19 cellular contexts compared by ENCODE assay signal in genomic region chr1:35603468-35603867, GRCh38. TPM values are rescaled to one million over a fixed set of nuclear protein-coding genes. Genes with fewer than 3 reads are reported as not detected.
DNase-seq lines count a peak whose midpoint lies in the region; ATAC-seq and TF ChIP-seq lines count a peak whose summit lies in the region.
"Had no signal": no experiment of that assay in that cellular context is flagged by ENCODE, and none has a peak within 500 bp of the region (broad histone marks: within the 10 kb centered on the region; RNA-seq: fewer than 3 reads in every experiment).

No MANE protein-coding gene starts in this region.

- POLR2A ChIA-PET in CD4-positive, alpha-beta T cell (lab: Charles Lee), result no interaction called here

- CTCF ChIA-PET in CD4-positive, alpha-beta T cell (lab: Charles Lee), result no interaction called here

- no peak for ATAC-seq in CD4-positive, alpha-beta T cell (ENCODE audit: poor library complexity)
- ATAC-seq in foreskin keratinocyte, result no peak
- ATAC-seq in HG02938 (IDR thresholded peaks at IDR 0.05; ENCODE audit: unreplicated experiment), result no peak
- ATAC-seq: Right ventricle myocardium inferior had no signal

- no peak overlapping the region for H3K27ac ChIP-seq in CD4-positive, alpha-beta T cell (ENCODE audit: low read depth, low read length)
- H3K27ac ChIP-seq in caudate nucleus (ENCODE audit: low read depth, low read length), result peak overlapping the region; percentile 54
- no peak overlapping the region for H3K27ac ChIP-seq in foreskin keratinocyte

- no peaks in the 10 kb centered on the region for H3K9me3 ChIP-seq in CD4-positive, alpha-beta T cell (ENCODE audit: control insufficient read depth, low read length)

- no peaks in the 10 kb centered on the region for H3K9me3 Mint-ChIP-seq in CD4-positive, alpha-beta T cell
- H3K9me3 Mint-ChIP-seq: CD14-positive monocyte had no signal

- H3K27ac Mint-ChIP-seq in CD4-positive, alpha-beta T cell, result no peak overlapping the region

- H3K4me1 ChIP-seq in foreskin keratinocyte, result no peaks in the 10 kb centered on the region

- intact Hi-C loops in CD4-positive, alpha-beta T cell (cut with DNase I, micrococcal nuclease), result no loop called here

- peaks cover 6% of the 10 kb centered on the region for H3K4me1 Mint-ChIP-seq in CD4-positive, alpha-beta T cell (ENCODE audit: low read depth)
- H3K4me1 Mint-ChIP-seq: CD14-positive monocyte had no signal

- DNase-seq in CD4-positive, alpha-beta T cell, result no peak
- DNase-seq in caudate nucleus (lab: John Stamatoyannopoulos, UW) (peak in 3 of 61 donors; percentile 8 to 16 (median 15)), globus pallidus (ENCODE audit: low spot score) (peak; percentile 77), putamen (ENCODE audit: low spot score) (peak; percentile 46), foreskin keratinocyte (no peak), NCI-H2081 treated with DMSO at 0.1 percent for 48 hours (lab: John Stamatoyannopoulos, UW) (no peak), D341Med (ENCODE audit: low spot score) (no peak)
- DNase-seq: Calu3, DND-41, GDM1, KG1, NCI-H1092, NCI-H2107, NCI-H345, NCI-H526 treated with DMSO at 0.1 percent for 48 hours had no signal

- no peaks in the 10 kb centered on the region for H3K27me3 ChIP-seq in CD4-positive, alpha-beta T cell (ENCODE audit: control insufficient read depth, insufficient read depth, low read length)
- H3K27me3 ChIP-seq in foreskin keratinocyte, result no peaks in the 10 kb centered on the region

- no peak for TF ChIP-seq CTCF in CD4-positive, alpha-beta T cell (IDR thresholded peaks at IDR 0.05)
- TF ChIP-seq CTCF in foreskin keratinocyte (conservative IDR thresholded peaks at IDR 0.05), result no peak

- no peaks in the 10 kb centered on the region for H3K27me3 Mint-ChIP-seq in CD4-positive, alpha-beta T cell

- H3K36me3 Mint-ChIP-seq in CD4-positive, alpha-beta T cell (ENCODE audit: low read depth), result peaks cover 89% of the 10 kb centered on the region

- peak overlapping the region; percentile 4 for H3K4me3 Mint-ChIP-seq in CD4-positive, alpha-beta T cell
- H3K4me3 Mint-ChIP-seq: CD14-positive monocyte had no signal

RNA-seq across cellular contexts. Expression of gene TFAP2E, which starts 30.4 kb away (rescaled TPM):
- 1 to 10 TPM; 3.0 to 3.8 TPM for total RNA-seq in CD4-positive, alpha-beta T cell
- 0.18 and 0.31 TPM in 2 replicates for total RNA-seq in foreskin keratinocyte
- polyA plus RNA-seq in foreskin keratinocyte, result 0.32 and 0.33 TPM in 2 replicates
- total RNA-seq: A172, Right ventricle myocardium inferior had no signal

RNA-seq across cellular contexts. Expression of gene PSMB2, which starts 37.9 kb away (rescaled TPM):
- total RNA-seq in CD4-positive, alpha-beta T cell, result 10 to 100 TPM; 34.0 to 35.3 TPM
- total RNA-seq in foreskin keratinocyte, result 91.0 and 101 TPM in 2 replicates
- polyA plus RNA-seq in foreskin keratinocyte, result 129 and 145 TPM in 2 replicates

RNA-seq across cellular contexts. Expression of gene NCDN, which starts 45.9 kb away (rescaled TPM):
- total RNA-seq in CD4-positive, alpha-beta T cell, result 10 to 100 TPM; 12.8 to 14.2 TPM
- 14.3 and 15.5 TPM in 2 replicates for total RNA-seq in foreskin keratinocyte
- polyA plus RNA-seq in foreskin keratinocyte, result 10.7 TPM in 2 replicates

RNA-seq across cellular contexts. Expression of gene KIAA0319L, which starts 46.3 kb away (rescaled TPM):
- total RNA-seq in CD4-positive, alpha-beta T cell, result 10 to 100 TPM; 50.9 to 53.3 TPM
- 18.8 and 19.9 TPM in 2 replicates for total RNA-seq in foreskin keratinocyte
- polyA plus RNA-seq in foreskin keratinocyte, result 6.8 and 8.0 TPM in 2 replicates

Comparison
In these comparisons a context has a peak if more than half of its experiments do, and no peak if none do; other contexts are left out.
1. DNase-seq: peak in globus pallidus (single experiment) and putamen (single experiment); none in CD4-positive, alpha-beta T cell (0 of 10), foreskin keratinocyte (0 of 2), NCI-H2081 treated with DMSO at 0.1 percent for 48 hours (single experiment) and D341Med (single experiment).